In genomic region chr11:102430158-102430836, GRCh38 we compare ENCODE assay signal across 9 cellular contexts. TPM values are rescaled to one million over a fixed set of nuclear protein-coding genes. Genes with fewer than 3 reads are reported as not detected.
DNase-seq lines count a peak whose midpoint lies in the region; ATAC-seq, FAIRE-seq and TF ChIP-seq lines count a peak whose summit lies in the region.
"Had no signal": no experiment of that assay in that cellular context is flagged by ENCODE, and none has a peak within 500 bp of the region (broad histone marks: within the 10 kb centered on the region; RNA-seq: fewer than 3 reads in every experiment).

No MANE protein-coding gene starts in this region.

- H3K4me3 ChIP-seq in SK-N-SH (ENCODE audit: low read depth in 2 of 2, low read length in 1 of 2) = no peak overlapping the region
- H3K4me3 ChIP-seq: SK-N-MC had no signal

- H3K27me3 ChIP-seq in SK-N-SH (ENCODE audit: insufficient read depth) = no peaks in the 10 kb centered on the region

- peak overlapping the region; percentile 66 for H3K27ac ChIP-seq in cingulate gyrus (ENCODE audit: low read depth, low read length)
- no peak overlapping the region for H3K27ac ChIP-seq in SK-N-SH (ENCODE audit: low read depth in 2 of 2, low read length in 1 of 2)
- H3K27ac ChIP-seq: SK-N-MC had no signal

- no peak for TF ChIP-seq CTCF in SK-N-SH (IDR thresholded peaks at IDR 0.05)

- no peak for TF ChIP-seq RAD21 in SK-N-SH (IDR thresholded peaks at IDR 0.05; ENCODE audit: low read length)

- H3K79me2 ChIP-seq in SK-N-SH (ENCODE audit: insufficient read depth) = peaks cover 26% of the 10 kb centered on the region

- CTCF ChIA-PET in SK-N-SH (lab: Yijun Ruan, JAX) = no interaction called here

- no peak overlapping the region for H2AFZ ChIP-seq in SK-N-SH (ENCODE audit: low read depth)

- H3K9me2 ChIP-seq in SK-N-SH = no peaks in the 10 kb centered on the region

- POLR2A ChIA-PET in SK-N-SH (lab: Yijun Ruan, JAX) = no interaction called here

- H3K36me3 ChIP-seq in SK-N-SH (replicated peaks in 1 of 2; ENCODE audit: control insufficient read depth in 1 of 2, insufficient read depth in 2 of 2, low read length in 1 of 2) = peaks cover 0 to 28% of the 10 kb centered on the region in 2 experiments

- no peaks in the 10 kb centered on the region for H3F3A ChIP-seq in SK-N-SH (replicated peaks; ENCODE audit: insufficient read depth)

- no peak overlapping the region for H3K9ac ChIP-seq in SK-N-SH

- intact Hi-C loops in Right ventricle myocardium superior (cut with DNase I) = no loop called here

- no peak overlapping the region for H3K4me2 ChIP-seq in SK-N-SH

- no peaks in the 10 kb centered on the region for H3K9me3 ChIP-seq in SK-N-SH

- H4K20me1 ChIP-seq in SK-N-SH (ENCODE audit: insufficient read depth) = no peaks in the 10 kb centered on the region

- TF ChIP-seq POLR2A in GM18505 (IDR thresholded peaks at IDR 0.05; ENCODE audit: borderline replicate concordance, extremely low read depth, insufficient read depth, insufficient read length) = peak; percentile 48

- WGBS in SK-N-SH (ENCODE audit: low lambda C conversion rate) = 81% methylated on average over 3 of the region's 3 CpGs

- DNase-seq in HTR-8/SVneo (ENCODE audit: insufficient read length, low spot score) = peak; percentile 32
- DNase-seq in SK-N-SH = no peak
- no peak for DNase-seq in amniotic stem cell (lab: John Stamatoyannopoulos, UW)
- no peak for DNase-seq in activated CD4-positive, CD25-positive, alpha-beta regulatory T cell (lab: John Stamatoyannopoulos, UW)
- no peak for DNase-seq in Right ventricle myocardium superior

- TF ChIP-seq EP300 in SK-N-SH (IDR thresholded peaks at IDR 0.05; ENCODE audit: borderline replicate concordance in 1 of 2, low read depth in 1 of 2, low read length in 1 of 2) = no peak

- H3K4me1 ChIP-seq in SK-N-SH (ENCODE audit: control insufficient read depth in 1 of 2, insufficient read depth in 2 of 2, low read depth in 1 of 2, low read length in 1 of 2) = peaks cover 0 to 6% of the 10 kb centered on the region in 2 experiments; a peak in 1 of 4 replicates

- peak; percentile 74 for FAIRE-seq in HTR-8/SVneo (lab: Jason Lieb, UNC)

- ATAC-seq in GM18505 (IDR thresholded peaks at IDR 0.05; ENCODE audit: unreplicated experiment) (peak; percentile 89), GM21528 (IDR thresholded peaks at IDR 0.05; ENCODE audit: low FRiP score, unreplicated experiment) (peak; percentile 96), Right ventricle myocardium superior (ENCODE audit: poor library complexity) (no peak)

TF ChIP-seq in SK-N-SH, 30 proteins besides CTCF, POLR2A, EP300 and RAD21:
- TF ChIP-seq PBX3 (IDR thresholded peaks at IDR 0.05) = no peak
- TF ChIP-seq CHD2 (IDR thresholded peaks at IDR 0.05; ENCODE audit: low read length, partially characterized antibody) = no peak
- TF ChIP-seq RXRA (IDR thresholded peaks at IDR 0.05; ENCODE audit: borderline replicate concordance, low read depth) = no peak
- TF ChIP-seq RFX5 (IDR thresholded peaks at IDR 0.05; ENCODE audit: low read length) = no peak
- no peak for TF ChIP-seq FOSL2 (IDR thresholded peaks at IDR 0.05; ENCODE audit: borderline replicate concordance, low read depth)
- no peak for TF ChIP-seq ZBTB33 (IDR thresholded peaks at IDR 0.05; ENCODE audit: borderline replicate concordance, low read depth)

RNA-seq across cellular contexts. Expression of gene TMEM123, which starts 22.3 kb away (rescaled TPM):
- polyA plus RNA-seq in SK-N-SH (2012; rRNA removed) = 86.1 and 132 TPM in 2 replicates
- polyA plus RNA-seq in SK-N-SH (2012; cell fraction: cytosol; rRNA removed) = 120 and 146 TPM in 2 replicates
- polyA plus RNA-seq in SK-N-SH (2012; cell fraction: nucleus; rRNA removed) = 11.3 and 29.4 TPM in 2 replicates
- 63.0 TPM for total RNA-seq in Right ventricle myocardium superior
